ENCODE assay signal across 8 cellular contexts in the genomic region with DNA sequence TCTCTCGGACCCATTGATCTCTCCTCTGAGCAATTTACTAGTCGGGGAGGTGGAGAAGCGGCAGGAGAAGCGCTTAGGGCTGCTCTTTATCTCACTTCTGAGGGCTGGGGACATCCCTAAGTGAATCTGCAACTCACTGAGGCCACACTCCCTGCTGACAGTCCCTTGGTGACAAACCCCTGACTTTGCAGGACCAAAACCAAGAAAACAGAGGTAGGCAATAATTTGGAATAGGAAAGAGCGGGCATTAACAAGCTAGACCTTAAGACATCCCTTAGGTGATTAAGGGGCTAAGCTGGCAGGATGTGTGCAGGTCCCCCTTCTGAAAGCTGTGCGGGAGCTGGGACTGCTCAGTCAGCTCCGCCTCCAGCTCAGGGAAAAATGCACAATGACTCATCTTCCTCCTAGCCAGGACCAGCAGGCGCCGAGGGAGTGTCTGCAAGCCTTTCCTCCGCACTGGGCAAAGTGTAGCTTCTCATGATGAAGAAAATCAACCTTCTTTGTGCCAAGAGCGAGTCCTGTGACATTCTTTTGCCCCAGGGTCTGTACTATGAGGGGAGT.
DNase-seq lines count a peak whose midpoint lies in the region; ATAC-seq, FAIRE-seq and TF ChIP-seq lines count a peak whose summit lies in the region.

No MANE protein-coding gene starts in this region.

- H3K27ac Mint-ChIP-seq in stimulated activated naive CD8-positive, alpha-beta T cell treated with anti-CD3 and anti-CD28 coated beads, Interleukin-15, amount 100 ng/mL, for 72 hours = peak overlapping the region in 1 of 2 donors; percentile 72

- DNase-seq in AG08395 (ENCODE audit: low spot score) (peak; percentile 89), NCI-H460 (ENCODE audit: extremely low read depth, low read depth) (peak; percentile 56), brain microvascular endothelial cell (peak; percentile 72)
- no peak for DNase-seq in stimulated activated naive CD8-positive, alpha-beta T cell treated with anti-CD3 and anti-CD28 coated beads, Interleukin-15, amount 100 ng/mL, for 72 hours

- in situ Hi-C loops in brain microvascular endothelial cell (cut with HindIII; ENCODE audit: low pct_ligation_motif_present, low sequenced_read_pairs) = no loop called here

- peak; percentile 41 for FAIRE-seq in islet of Langerhans (lab: Jason Lieb, UNC)

- no peak overlapping the region for H3K27ac ChIP-seq in brain microvascular endothelial cell

- no peak overlapping the region for H3K4me3 ChIP-seq in brain microvascular endothelial cell (ENCODE audit: low read depth, low read length)

- H3K27me3 ChIP-seq in brain microvascular endothelial cell (replicated peaks) = no peaks in the 10 kb centered on the region

- peak overlapping the region; percentile 48 to 62 for H3K4me3 Mint-ChIP-seq in stimulated activated naive CD8-positive, alpha-beta T cell treated with anti-CD3 and anti-CD28 coated beads, Interleukin-15, amount 100 ng/mL, for 72 hours

- TF ChIP-seq CTCF in brain microvascular endothelial cell (IDR thresholded peaks at IDR 0.05; ENCODE audit: low read depth, low read length, missing control alignments) = no peak

- peaks cover 11% of the 10 kb centered on the region for H3K4me1 Mint-ChIP-seq in stimulated activated naive CD8-positive, alpha-beta T cell treated with anti-CD3 and anti-CD28 coated beads, Interleukin-15, amount 100 ng/mL, for 72 hours

- ATAC-seq in GM21723 (IDR thresholded peaks at IDR 0.05; ENCODE audit: unreplicated experiment) (peak; percentile 54), GM21619 (IDR thresholded peaks at IDR 0.05; ENCODE audit: unreplicated experiment) (no peak), HG03354 (IDR thresholded peaks at IDR 0.05; ENCODE audit: poor library complexity, severe bottlenecking, unreplicated experiment) (no peak)
- ATAC-seq in stimulated activated naive CD8-positive, alpha-beta T cell treated with anti-CD3 and anti-CD28 coated beads, Interleukin-15, amount 100 ng/mL, for 72 hours = peak; percentile 76

- no peaks in the 10 kb centered on the region for H3K9me3 Mint-ChIP-seq in stimulated activated naive CD8-positive, alpha-beta T cell treated with anti-CD3 and anti-CD28 coated beads, Interleukin-15, amount 100 ng/mL, for 72 hours

- H3K36me3 ChIP-seq in brain microvascular endothelial cell (replicated peaks) = no peaks in the 10 kb centered on the region

- peaks cover 55% of the 10 kb centered on the region for H3K27me3 Mint-ChIP-seq in stimulated activated naive CD8-positive, alpha-beta T cell treated with anti-CD3 and anti-CD28 coated beads, Interleukin-15, amount 100 ng/mL, for 72 hours

Comparison
In these comparisons a context has a peak if more than half of its experiments do, and no peak if none do; other contexts are left out.
1. DNase-seq: peak in AG08395 (single experiment), NCI-H460 (single experiment) and brain microvascular endothelial cell (single experiment); none in stimulated activated naive CD8-positive, alpha-beta T cell treated with anti-CD3 and anti-CD28 coated beads, Interleukin-15, amount 100 ng/mL, for 72 hours (0 of 2).
2. ATAC-seq: peak in GM21723 (single experiment) and stimulated activated naive CD8-positive, alpha-beta T cell treated with anti-CD3 and anti-CD28 coated beads, Interleukin-15, amount 100 ng/mL, for 72 hours (single experiment); none in GM21619 (single experiment) and HG03354 (single experiment).